8 cellular contexts compared by ENCODE assay signal in genomic region chr9:136849038-136849959, GRCh38. TPM values are rescaled to one million over a fixed set of nuclear protein-coding genes. Genes with fewer than 3 reads are reported as not detected.
DNase-seq lines count a peak whose midpoint lies in the region; ATAC-seq, FAIRE-seq and TF ChIP-seq lines count a peak whose summit lies in the region.

PHPT1 (plus strand) TSS chr9:136849409; CDS start chr9:136849431, 22 bp downstream.

- peak within 1 kb of the TSS; percentile 86 to 98 (median 91) for H3K27ac ChIP-seq in adrenal gland
- peak within 1 kb of the TSS; percentile 92 for H3K27ac ChIP-seq in trophoblast cell (ENCODE audit: low read depth, low read length)
- H3K27ac ChIP-seq in transverse colon, result peak within 1 kb of the TSS; percentile 89 to 97 (median 94)

- H3K27me3 ChIP-seq in adrenal gland, result no peaks in the 10 kb centered on the region
- peaks cover 4% of the 10 kb centered on the region for H3K27me3 ChIP-seq in trophoblast cell (ENCODE audit: insufficient read depth, low read length)
- peaks cover 28% of the 10 kb centered on the region for H3K27me3 ChIP-seq in transverse colon

- FAIRE-seq in GM12892 (lab: Jason Lieb, UNC), result peak; percentile 100

- no peaks in the 10 kb centered on the region for H3K9me3 ChIP-seq in adrenal gland (replicated peaks in 1 of 3)
- peaks cover 25% of the 10 kb centered on the region for H3K9me3 ChIP-seq in trophoblast cell (ENCODE audit: insufficient read depth, low read depth, low read length)
- no peaks in the 10 kb centered on the region for H3K9me3 ChIP-seq in transverse colon

- peaks cover 9% of the 10 kb centered on the region for H3K79me2 ChIP-seq in trophoblast cell (ENCODE audit: control insufficient read depth, insufficient read depth, low read length, poor library complexity)

- 1 to 3% (median 1%) methylated on average over 7 to 77 of the region's 77 CpGs for WGBS in adrenal gland, 4 donors
- no CpG with 5 or more reads among the region's 77 CpGs for WGBS in trophoblast cell (ENCODE audit: extremely low coverage, insufficient coverage, insufficient read length)
- WGBS in transverse colon (ENCODE audit: low coverage in 1 of 2), 2 donors, result 1% methylated on average over 50 of the region's 77 CpGs; no CpG with 5 or more reads in 1 of the 2 donors

- peak within 1 kb of the TSS; percentile 91 for H4K8ac ChIP-seq in trophoblast cell (ENCODE audit: low read depth, low read length)

- peak within 1 kb of the TSS; percentile 94 for H2BK5ac ChIP-seq in trophoblast cell (ENCODE audit: low read depth, low read length, poor library complexity)

- no peak within 1 kb of the TSS for H3K23ac ChIP-seq in trophoblast cell (ENCODE audit: low read length)

- peak within 1 kb of the TSS; percentile 93 for H3K18ac ChIP-seq in trophoblast cell (ENCODE audit: low read length)

- peak within 1 kb of the TSS; percentile 84 for H3K9ac ChIP-seq in trophoblast cell (ENCODE audit: low read length)

- H3K36me3 ChIP-seq in adrenal gland (replicated peaks in 1 of 2) (peaks cover 0 to 10% of the 10 kb centered on the region in 2 donors), trophoblast cell (ENCODE audit: control insufficient read depth in 1 of 2, insufficient read depth in 2 of 2, low read length in 2 of 2) (peaks cover 15 to 20% of the 10 kb centered on the region in 2 experiments), transverse colon (no peaks in the 10 kb centered on the region)

- TF ChIP-seq POLR2A in GM12892 (IDR thresholded peaks at IDR 0.05; ENCODE audit: low read depth, low read length) (peak; percentile 86), adrenal gland (IDR thresholded peaks at IDR 0.05) (peak; percentile 75 to 81), transverse colon (IDR thresholded peaks at IDR 0.05) (peak; percentile 85)

- H3K4me1 ChIP-seq in adrenal gland (replicated peaks in 1 of 2), result peaks cover 14 to 25% of the 10 kb centered on the region in 2 donors
- H3K4me1 ChIP-seq in trophoblast cell (ENCODE audit: control insufficient read depth in 1 of 2, insufficient read depth in 2 of 2, low read length in 2 of 2), result peaks cover 19 to 20% of the 10 kb centered on the region in 2 experiments
- H3K4me1 ChIP-seq in transverse colon, result peaks cover 14 to 47% (median 28%) of the 10 kb centered on the region in 4 donors

- peak; percentile 85 for ATAC-seq in HG02852 (IDR thresholded peaks at IDR 0.05; ENCODE audit: unreplicated experiment)

- H4K12ac ChIP-seq in trophoblast cell (ENCODE audit: low read depth, low read length), result peak within 1 kb of the TSS; percentile 82

- peaks cover 22% of the 10 kb centered on the region for H3K79me1 ChIP-seq in trophoblast cell (ENCODE audit: low read length)

- peak within 1 kb of the TSS; percentile 88 for H3K14ac ChIP-seq in trophoblast cell (ENCODE audit: low read length)

- in situ Hi-C loops in transverse colon (cut with MboI; ENCODE audit: low pct_ligation_motif_present in 1 of 4, low pct_unique_long_range_greater_than_20kb in 1 of 4, low sequenced_read_pairs in 3 of 4), result no loop called here

- no peak within 1 kb of the TSS for H2BK12ac ChIP-seq in trophoblast cell (ENCODE audit: low read length)

- peak within 1 kb of the TSS; percentile 92 for H4K91ac ChIP-seq in trophoblast cell (ENCODE audit: low read depth, low read length)

- DNase-seq in GM12892 (ENCODE audit: insufficient read length) (peak; percentile 100), NCI-H146 (lab: John Stamatoyannopoulos, UW) (peak; percentile 97), T-helper 1 cell (peak; percentile 92 to 98 (median 95)), adrenal gland (peak; percentile 98 to 99 (median 99)), cardiac septum (ENCODE audit: low spot score) (peak; percentile 99), trophoblast cell (peak; percentile 99), transverse colon (peak; percentile 98)

- intact Hi-C loops in adrenal gland (cut with DNase I) (loop anchor here (10.0 kb wide), 2 partner anchors 54 to 96 kb away; partner anchors contain the start of genes C8G (in 1 of the 2), CCDC183 (in 1 of the 2), FBXW5 (in 1 of the 2) and TMEM141 (in 1 of the 2)), cardiac septum (cut with DNase I) (loop anchor here (1.0 to 5.0 kb wide), 3 partner anchors 57 to 92 kb away; partner anchors contain the start of gene TMEM141), transverse colon (cut with DNase I; ENCODE audit: low total_unique reads) (no loop called here)

- TF ChIP-seq EP300 in transverse colon (IDR thresholded peaks at IDR 0.05; ENCODE audit: low read depth), result peak; percentile 27

- peak within 1 kb of the TSS; percentile 30 for H3K4ac ChIP-seq in trophoblast cell (ENCODE audit: low read depth, low read length)

- H2AK5ac ChIP-seq in trophoblast cell (ENCODE audit: low read length), result peak within 1 kb of the TSS; percentile 77

- TF ChIP-seq CTCF in adrenal gland (IDR thresholded peaks at IDR 0.05) (no peak), transverse colon (IDR thresholded peaks at IDR 0.05) (no peak)

- H2BK120ac ChIP-seq in trophoblast cell (ENCODE audit: insufficient read depth, low read length, poor library complexity), result peak within 1 kb of the TSS; percentile 57

- peak within 1 kb of the TSS; percentile 36 to 83 (median 48) for H3K4me3 ChIP-seq in adrenal gland
- H3K4me3 ChIP-seq in trophoblast cell (ENCODE audit: low read depth, low read length), result peak within 1 kb of the TSS; percentile 85
- H3K4me3 ChIP-seq in transverse colon, result peak within 1 kb of the TSS; percentile 55 to 81 (median 66)

- peak within 1 kb of the TSS; percentile 80 for H3K4me2 ChIP-seq in trophoblast cell (ENCODE audit: low read length)

- peak within 1 kb of the TSS; percentile 72 for H2AFZ ChIP-seq in trophoblast cell (ENCODE audit: insufficient read depth, low read length, poor library complexity)

RNA-seq across cellular contexts. Expression of gene PHPT1, which starts in this region (rescaled TPM):
- 113 TPM for polyA plus RNA-seq in GM12892 (2012; ENCODE audit: missing spikeins)
- total RNA-seq in adrenal gland (100 to 1,000 TPM in 6 of 8 donors, 10 to 100 TPM in 2; 73.9 to 267 (median 166) TPM), cardiac septum (296 TPM), transverse colon (100 to 1,000 TPM in 2 of 4 donors, 10 to 100 TPM in 2; 69.7 to 134 (median 107) TPM)
- polyA plus RNA-seq in adrenal gland, result 100 to 1,000 TPM in 2 of 3 donors, 10 to 100 TPM in 1; 75.8 to 330 (median 214) TPM
- 136 and 146 TPM in 2 replicates for polyA plus RNA-seq in trophoblast cell (2013)

Comparison
In these comparisons a context has a peak if more than half of its experiments do, and no peak if none do; other contexts are left out.
1. Peak in every context shown above with its lines: DNase-seq, ATAC-seq, H3K4me3 ChIP-seq and H3K27ac ChIP-seq.